ENCODE assay signal across 13 cellular contexts in the genomic region with DNA sequence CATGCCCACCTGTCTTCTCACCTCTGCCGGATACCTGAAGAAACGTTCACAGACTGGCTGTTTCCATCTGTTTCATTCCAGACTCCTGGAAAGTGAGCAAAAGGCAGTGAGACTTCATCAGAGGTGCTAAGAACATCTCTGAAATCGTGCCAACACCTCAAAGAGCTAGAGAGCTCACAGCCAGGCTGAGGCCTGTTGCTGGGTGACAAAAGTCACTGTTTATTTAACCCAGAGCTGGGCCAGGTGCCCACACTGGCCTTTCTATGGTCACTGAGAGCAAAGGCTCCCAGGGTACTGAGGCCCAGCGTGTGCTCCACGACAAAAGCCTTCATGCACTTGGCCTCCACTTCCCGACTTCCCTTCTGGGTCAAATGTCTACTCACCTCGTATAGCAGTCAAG. TPM values are rescaled to one million over a fixed set of nuclear protein-coding genes. Genes with fewer than 3 reads are reported as not detected.
A peak's percentile ranks its signal among the peaks of the same experiment; 100 is the strongest.
DNase-seq lines count a peak whose midpoint lies in the region; ATAC-seq and TF ChIP-seq lines count a peak whose summit lies in the region.
"Had no signal": no experiment of that assay in that cellular context is flagged by ENCODE, and none has a peak within 500 bp of the region (broad histone marks: within the 10 kb centered on the region; RNA-seq: fewer than 3 reads in every experiment).

No MANE protein-coding gene starts in this region.

- H3K4me2 ChIP-seq in HCT116 (ENCODE audit: low read length): peak overlapping the region; percentile 42
- H3K4me2 ChIP-seq in hepatocyte: no peak overlapping the region

- H3K9ac ChIP-seq in HCT116 (ENCODE audit: low read length) (no peak overlapping the region), rectal smooth muscle tissue (ENCODE audit: low read length) (no peak overlapping the region)

- H3K9me3 ChIP-seq in HCT116 (ENCODE audit: control insufficient read depth in 1 of 2, insufficient read depth in 1 of 2, low read depth in 1 of 2, low read length in 2 of 2) (no peaks in the 10 kb centered on the region), right atrium auricular region (no peaks in the 10 kb centered on the region), hepatocyte (ENCODE audit: low read depth) (no peaks in the 10 kb centered on the region)

- H3K36me3 ChIP-seq in HCT116 (ENCODE audit: control insufficient read depth in 1 of 2, insufficient read depth in 2 of 2, low read length in 2 of 2) (no peaks in the 10 kb centered on the region), right atrium auricular region (no peaks in the 10 kb centered on the region), rectal smooth muscle tissue (ENCODE audit: control insufficient read depth, insufficient read depth, low read length) (no peaks in the 10 kb centered on the region), hepatocyte (replicated peaks; ENCODE audit: insufficient read depth, low read depth) (no peaks in the 10 kb centered on the region)

- peaks cover 30 to 63% of the 10 kb centered on the region in 2 experiments for H3K4me1 ChIP-seq in HCT116 (ENCODE audit: control insufficient read depth in 1 of 2, insufficient read depth in 2 of 2, low read length in 2 of 2)
- peaks cover 0 to 38% of the 10 kb centered on the region in 2 donors for H3K4me1 ChIP-seq in right atrium auricular region
- H3K4me1 ChIP-seq in rectal smooth muscle tissue (ENCODE audit: control insufficient read depth, insufficient read depth, low read length): peaks cover 13% of the 10 kb centered on the region
- H3K4me1 ChIP-seq in hepatocyte (ENCODE audit: insufficient read depth): peaks cover 2% of the 10 kb centered on the region

- no peak for TF ChIP-seq CTCF in HCT116 (IDR thresholded peaks at IDR 0.05 in 2 of 3, conservative IDR thresholded peaks at IDR 0.05 in 1 of 3; ENCODE audit: borderline replicate concordance in 1 of 3, insufficient read depth in 1 of 3, low read depth in 2 of 3, low read length in 2 of 3)
- no peak for TF ChIP-seq CTCF in right atrium auricular region (IDR thresholded peaks at IDR 0.05)
- no peak for TF ChIP-seq CTCF in hepatocyte (IDR thresholded peaks at IDR 0.05; ENCODE audit: poor library complexity)

- H3K4me3 ChIP-seq in HCT116 (replicated peaks in 1 of 2; ENCODE audit: low read depth in 1 of 2, low read length in 2 of 2): no peak overlapping the region
- no peak overlapping the region for H3K4me3 ChIP-seq in right atrium auricular region
- no peak overlapping the region for H3K4me3 ChIP-seq in rectal smooth muscle tissue (ENCODE audit: low read length)
- no peak overlapping the region for H3K4me3 ChIP-seq in hepatocyte
- H3K4me3 ChIP-seq: GM12878 had no signal

- DNase-seq in HCT116 (ENCODE audit: low read depth, low spot score): no peak
- DNase-seq in RPMI7951 (ENCODE audit: low read depth): peak; percentile 44
- DNase-seq in right atrium auricular region (ENCODE audit: low spot score): no peak
- no peak for DNase-seq in hepatocyte (ENCODE audit: low spot score)
- no peak for DNase-seq in stimulated activated naive CD4-positive, alpha-beta T cell (lab: John Stamatoyannopoulos, UW)
- DNase-seq in activated CD4-positive, alpha-beta T cell treated with anti-CD3 and anti-CD28 coated beads, Interleukin-2, amount 50 U/mL, for 1 hour: no peak
- DNase-seq: activated T-cell treated with anti-CD3 and anti-CD28 coated beads for 4 hours; COR-L47; effector memory CD8-positive, alpha-beta T cell; NCI-H1417 treated with DMSO at 0.1 percent for 48 hours had no signal

- H4K20me1 ChIP-seq in HCT116 (ENCODE audit: insufficient read depth) (peaks cover 2% of the 10 kb centered on the region; the same call in 1 of the 2 replicates), hepatocyte (ENCODE audit: insufficient read depth, poor library complexity, severe bottlenecking) (peaks cover 3% of the 10 kb centered on the region)

- H3K27me3 ChIP-seq in HCT116 (ENCODE audit: insufficient read depth, low read length) (no peaks in the 10 kb centered on the region), right atrium auricular region (no peaks in the 10 kb centered on the region), rectal smooth muscle tissue (ENCODE audit: control insufficient read depth, insufficient read depth, low read length) (no peaks in the 10 kb centered on the region), hepatocyte (no peaks in the 10 kb centered on the region)

- no peak overlapping the region for H2AFZ ChIP-seq in HCT116 (ENCODE audit: low read depth, low read length, poor library complexity, severe bottlenecking)
- no peak overlapping the region for H2AFZ ChIP-seq in hepatocyte

- RAD21 ChIA-PET in HCT116 (lab: Charles Lee; ENCODE audit: low non-redundant PET in 1 of 2, low total read pairs in 2 of 2, uncharacterized antibody in 2 of 2, unreplicated experiment in 2 of 2): no interaction called here

- 86% methylated on average over 7 of the region's 7 CpGs for WGBS in hepatocyte (ENCODE audit: low lambda C conversion rate, missing lambda C conversion rate)

- POLR2A ChIA-PET in HCT116 (lab: Charles Lee): interaction anchor here (0.7 kb wide), 1 partner anchor 30 kb away, joined by 3 read pairs; no protein-coding TSS in a partner anchor

- intact Hi-C loops in HCT116 (cut with micrococcal nuclease): no loop called here

- BruUV-seq in HCT116 (replicated peaks; lab: Mats Ljungman, UMichigan): no TSS peak

- ATAC-seq in HCT116: no peak
- ATAC-seq in HG02840 (IDR thresholded peaks at IDR 0.05; ENCODE audit: low FRiP score, unreplicated experiment): no peak
- ATAC-seq: effector memory CD8-positive, alpha-beta T cell; GM12878 had no signal

- H3K79me2 ChIP-seq in HCT116 (ENCODE audit: insufficient read depth, low read length): no peaks in the 10 kb centered on the region
- H3K79me2 ChIP-seq in hepatocyte: no peaks in the 10 kb centered on the region

- TF ChIP-seq POLR2A in HCT116 (IDR thresholded peaks at IDR 0.05; ENCODE audit: borderline replicate concordance, extremely low read depth, insufficient read depth, insufficient read length): no peak

- H3K9me2 ChIP-seq in HCT116 (ENCODE audit: insufficient read depth) (no peaks in the 10 kb centered on the region), hepatocyte (replicated peaks; ENCODE audit: insufficient read depth) (no peaks in the 10 kb centered on the region)

- CTCF ChIA-PET in HCT116 (lab: Charles Lee): no interaction called here

- no peak overlapping the region for H3K27ac ChIP-seq in HCT116 (ENCODE audit: low read depth, low read length)
- peak overlapping the region; percentile 83 to 92 for H3K27ac ChIP-seq in right atrium auricular region
- peak overlapping the region; percentile 85 for H3K27ac ChIP-seq in rectal smooth muscle tissue (ENCODE audit: low read depth, low read length)
- no peak overlapping the region for H3K27ac ChIP-seq in hepatocyte

- TF ChIP-seq RAD21 in HCT116 (IDR thresholded peaks at IDR 0.05; ENCODE audit: low read depth): no peak

TF ChIP-seq in HCT116, 20 proteins besides CTCF, POLR2A, EP300 and RAD21 (continues in another document):
- TF ChIP-seq TCF7L2 (IDR thresholded peaks at IDR 0.05; ENCODE audit: borderline replicate concordance, extremely low read depth, insufficient read depth, insufficient read length) (no peak), CBX3 (IDR thresholded peaks at IDR 0.05; ENCODE audit: low read depth) (no peak), JUND (IDR thresholded peaks at IDR 0.05) (no peak), POLR2AphosphoS5 (IDR thresholded peaks at IDR 0.05; ENCODE audit: low read depth, low read length) (no peak)
- TF ChIP-seq, protein P1, sequence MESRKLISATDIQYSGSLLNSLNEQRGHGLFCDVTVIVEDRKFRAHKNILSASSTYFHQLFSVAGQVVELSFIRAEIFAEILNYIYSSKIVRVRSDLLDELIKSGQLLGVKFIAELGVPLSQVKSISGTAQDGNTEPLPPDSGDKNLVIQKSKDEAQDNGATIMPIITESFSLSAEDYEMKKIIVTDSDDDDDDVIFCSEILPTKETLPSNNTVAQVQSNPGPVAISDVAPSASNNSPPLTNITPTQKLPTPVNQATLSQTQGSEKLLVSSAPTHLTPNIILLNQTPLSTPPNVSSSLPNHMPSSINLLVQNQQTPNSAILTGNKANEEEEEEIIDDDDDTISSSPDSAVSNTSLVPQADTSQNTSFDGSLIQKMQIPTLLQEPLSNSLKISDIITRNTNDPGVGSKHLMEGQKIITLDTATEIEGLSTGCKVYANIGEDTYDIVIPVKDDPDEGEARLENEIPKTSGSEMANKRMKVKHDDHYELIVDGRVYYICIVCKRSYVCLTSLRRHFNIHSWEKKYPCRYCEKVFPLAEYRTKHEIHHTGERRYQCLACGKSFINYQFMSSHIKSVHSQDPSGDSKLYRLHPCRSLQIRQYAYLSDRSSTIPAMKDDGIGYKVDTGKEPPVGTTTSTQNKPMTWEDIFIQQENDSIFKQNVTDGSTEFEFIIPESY (IDR thresholded peaks at IDR 0.05; ENCODE audit: extremely low read depth, insufficient replicate concordance, low read length): no peak
- TF ChIP-seq, protein P2, sequence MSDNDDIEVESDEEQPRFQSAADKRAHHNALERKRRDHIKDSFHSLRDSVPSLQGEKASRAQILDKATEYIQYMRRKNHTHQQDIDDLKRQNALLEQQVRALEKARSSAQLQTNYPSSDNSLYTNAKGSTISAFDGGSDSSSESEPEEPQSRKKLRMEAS (IDR thresholded peaks at IDR 0.05): no peak

RNA-seq across cellular contexts. Expression of a gene that starts 3.7 kb away (rescaled TPM):
- total RNA-seq in HCT116 (2021; ENCODE audit: unreplicated experiment) (1.5 TPM), right atrium auricular region (1 to 10 TPM; 5.2 to 7.8 TPM), hepatocyte (3.8 and 4.5 TPM in 2 replicates)
- polyA plus RNA-seq in HCT116 (2012): 0.22 and 0.43 TPM in 2 replicates
- 1.1 and 1.6 TPM in 2 replicates for total RNA-seq in RPMI7951 (2014; rRNA removed; shearing (Covaris generic))
- 5.7 and 6.2 TPM in 2 replicates for polyA plus RNA-seq in hepatocyte

RNA-seq across cellular contexts. Expression of a gene that starts 54.8 kb away (rescaled TPM):
- total RNA-seq in HCT116 (2021; ENCODE audit: unreplicated experiment): 271 TPM
- 137 and 168 TPM in 2 replicates for polyA plus RNA-seq in HCT116 (2012)
- 46.7 and 50.8 TPM in 2 replicates for total RNA-seq in RPMI7951 (2014; rRNA removed; shearing (Covaris generic))
- total RNA-seq in right atrium auricular region: 10 to 100 TPM; 69.8 to 76.9 TPM
- 93.7 and 97.2 TPM in 2 replicates for total RNA-seq in hepatocyte
- 53.2 and 56.6 TPM in 2 replicates for polyA plus RNA-seq in hepatocyte

Comparison
In these comparisons a context has a peak if more than half of its experiments do, and no peak if none do; other contexts are left out.
1. H3K27ac ChIP-seq: peak in right atrium auricular region (2 of 2) and rectal smooth muscle tissue (single experiment); none in HCT116 (single experiment) and hepatocyte (single experiment).